8 cellular contexts compared by ENCODE assay signal in genomic region chr3:183447206-183448001, GRCh38. TPM values are rescaled to one million over a fixed set of nuclear protein-coding genes. Genes with fewer than 3 reads are reported as not detected.
A peak's percentile ranks its signal among the peaks of the same experiment; 100 is the strongest.
DNase-seq lines count a peak whose midpoint lies in the region; ATAC-seq, FAIRE-seq and TF ChIP-seq lines count a peak whose summit lies in the region.

No MANE protein-coding gene starts in this region.

- peaks cover 4% of the 10 kb centered on the region for H3K79me2 ChIP-seq in astrocyte (ENCODE audit: insufficient read depth, low read length)
- H3K79me2 ChIP-seq in hepatocyte: peaks cover 34% of the 10 kb centered on the region

- H3K27me3 Mint-ChIP-seq in T-helper 2 cell treated with Interferon-gamma antibody and Interleukin-4, amounts not matched to agents 5 μg/mL and 100 μg/mL, for 36 hours (ENCODE audit: low read depth): peaks cover 8% of the 10 kb centered on the region
- no peaks in the 10 kb centered on the region for H3K27me3 Mint-ChIP-seq in astrocyte (ENCODE audit: low read depth, unreplicated experiment)

- intact Hi-C loops in vagina (cut with DNase I): no loop called here

- peak overlapping the region; percentile 94 for H3K4me3 Mint-ChIP-seq in T-helper 2 cell treated with Interferon-gamma antibody and Interleukin-4, amounts not matched to agents 5 μg/mL and 100 μg/mL, for 36 hours
- peak overlapping the region; percentile 99 for H3K4me3 Mint-ChIP-seq in astrocyte (ENCODE audit: unreplicated experiment)

- peak overlapping the region; percentile 83 for H3K27ac Mint-ChIP-seq in T-helper 2 cell treated with Interferon-gamma antibody and Interleukin-4, amounts not matched to agents 5 μg/mL and 100 μg/mL, for 36 hours
- peak overlapping the region; percentile 77 for H3K27ac Mint-ChIP-seq in astrocyte (ENCODE audit: unreplicated experiment)

- peaks cover 11% of the 10 kb centered on the region for H3K4me1 ChIP-seq in astrocyte (ENCODE audit: insufficient read depth, low read length)
- H3K4me1 ChIP-seq in hepatocyte (ENCODE audit: insufficient read depth): peaks cover 21% of the 10 kb centered on the region
- H3K4me1 ChIP-seq in vagina: no peaks in the 10 kb centered on the region

- peak overlapping the region; percentile 91 for H3K4me2 ChIP-seq in astrocyte (ENCODE audit: low read length)
- peak overlapping the region; percentile 85 for H3K4me2 ChIP-seq in hepatocyte

- peaks cover 24% of the 10 kb centered on the region for H3K9me3 Mint-ChIP-seq in T-helper 2 cell treated with Interferon-gamma antibody and Interleukin-4, amounts not matched to agents 5 μg/mL and 100 μg/mL, for 36 hours
- peaks cover 14% of the 10 kb centered on the region for H3K9me3 Mint-ChIP-seq in astrocyte (ENCODE audit: unreplicated experiment)

- H3K9ac ChIP-seq in astrocyte (ENCODE audit: low read length): peak overlapping the region; percentile 84

- peak; percentile 87 for ATAC-seq in HG02798 (IDR thresholded peaks at IDR 0.05; ENCODE audit: poor library complexity, unreplicated experiment)

- no peaks in the 10 kb centered on the region for H3K36me3 ChIP-seq in GM06990 (ENCODE audit: control insufficient read depth, insufficient read depth, low read length)
- H3K36me3 ChIP-seq in astrocyte (ENCODE audit: insufficient read depth, low read length): no peaks in the 10 kb centered on the region
- no peaks in the 10 kb centered on the region for H3K36me3 ChIP-seq in hepatocyte (replicated peaks; ENCODE audit: insufficient read depth, low read depth)
- no peaks in the 10 kb centered on the region for H3K36me3 ChIP-seq in vagina

- H3K9me2 ChIP-seq in hepatocyte (replicated peaks; ENCODE audit: insufficient read depth): no peaks in the 10 kb centered on the region

- DNase-seq in GM06990 (ENCODE audit: extremely low read depth, insufficient read length) (peak; percentile 81), NCI-H187 treated with DMSO at 0.1 percent for 48 hours (lab: John Stamatoyannopoulos, UW) (peak; percentile 84), astrocyte (ENCODE audit: low read depth) (peak; percentile 68), hepatocyte (ENCODE audit: low spot score) (peak; percentile 94), putamen (ENCODE audit: low spot score) (peak; percentile 87), vagina (ENCODE audit: extremely low spot score in 2 of 2) (no peak)
- DNase-seq in T-helper 2 cell treated with Interferon-gamma antibody and Interleukin-4, amounts not matched to agents 5 μg/mL and 100 μg/mL, for 36 hours (ENCODE audit: low spot score): peak; percentile 82

- TF ChIP-seq POLR2A in vagina (IDR thresholded peaks at IDR 0.05): no peak

- TF ChIP-seq CTCF in GM06990 (IDR thresholded peaks at IDR 0.05; ENCODE audit: insufficient read depth, low read length, poor library complexity, severe bottlenecking): no peak
- no peak for TF ChIP-seq CTCF in astrocyte (IDR thresholded peaks at IDR 0.05; ENCODE audit: insufficient read depth, low read depth, low read length)
- no peak for TF ChIP-seq CTCF in hepatocyte (IDR thresholded peaks at IDR 0.05; ENCODE audit: poor library complexity)
- TF ChIP-seq CTCF in vagina (IDR thresholded peaks at IDR 0.05): no peak

- H3K27ac ChIP-seq in astrocyte (ENCODE audit: low read depth, low read length) (peak overlapping the region; percentile 64), hepatocyte (peak overlapping the region; percentile 84), vagina (peak overlapping the region; percentile 56)

- H2AFZ ChIP-seq in astrocyte (ENCODE audit: low read depth, low read length): peak overlapping the region; percentile 99
- peak overlapping the region; percentile 74 for H2AFZ ChIP-seq in hepatocyte

- H3K27me3 ChIP-seq in GM06990 (replicated peaks; ENCODE audit: control insufficient read depth, insufficient read depth, low read length) (no peaks in the 10 kb centered on the region), astrocyte (ENCODE audit: insufficient read depth, low read length) (no peaks in the 10 kb centered on the region), hepatocyte (no peaks in the 10 kb centered on the region), vagina (no peaks in the 10 kb centered on the region)

- FAIRE-seq in astrocyte (lab: Jason Lieb, UNC): no peak

- no peaks in the 10 kb centered on the region for H4K20me1 ChIP-seq in astrocyte (ENCODE audit: insufficient read depth, low read length)
- no peaks in the 10 kb centered on the region for H4K20me1 ChIP-seq in hepatocyte (ENCODE audit: insufficient read depth, poor library complexity, severe bottlenecking)

- H3K9me3 ChIP-seq in astrocyte (ENCODE audit: insufficient read depth, low read depth, low read length) (peaks cover 8% of the 10 kb centered on the region), hepatocyte (ENCODE audit: low read depth) (no peaks in the 10 kb centered on the region), vagina (peaks cover 3% of the 10 kb centered on the region)

- peaks cover 16% of the 10 kb centered on the region for H3K4me1 Mint-ChIP-seq in T-helper 2 cell treated with Interferon-gamma antibody and Interleukin-4, amounts not matched to agents 5 μg/mL and 100 μg/mL, for 36 hours (ENCODE audit: low read depth)
- peaks cover 11% of the 10 kb centered on the region for H3K4me1 Mint-ChIP-seq in astrocyte (ENCODE audit: low read depth, unreplicated experiment)

- under 1% methylated on average over 52 of the region's 54 CpGs for WGBS in hepatocyte (ENCODE audit: low lambda C conversion rate, missing lambda C conversion rate)

- peak overlapping the region; percentile 84 for H3K4me3 ChIP-seq in GM06990 (replicated peaks; ENCODE audit: low read depth, low read length)
- H3K4me3 ChIP-seq in astrocyte (ENCODE audit: insufficient read depth, low read depth, low read length): peak overlapping the region; percentile 81
- peak overlapping the region; percentile 75 for H3K4me3 ChIP-seq in hepatocyte
- H3K4me3 ChIP-seq in vagina: peak overlapping the region; percentile 57 to 69

- peaks cover 12% of the 10 kb centered on the region for H3K36me3 Mint-ChIP-seq in T-helper 2 cell treated with Interferon-gamma antibody and Interleukin-4, amounts not matched to agents 5 μg/mL and 100 μg/mL, for 36 hours (ENCODE audit: low read depth)
- H3K36me3 Mint-ChIP-seq in astrocyte (ENCODE audit: low read depth, unreplicated experiment): peaks cover 2% of the 10 kb centered on the region

RNA-seq across cellular contexts. Expression of gene MCF2L2, which starts 19.0 kb away (rescaled TPM):
- total RNA-seq in astrocyte (0.89 and 1.2 TPM in 2 replicates), hepatocyte (0.40 and 0.63 TPM in 2 replicates), vagina (2.0 TPM)
- 0.10 and 0.17 TPM in 2 replicates for polyA plus RNA-seq in hepatocyte

Comparison
In these comparisons a context has a peak if more than half of its experiments do, and no peak if none do; other contexts are left out.
1. DNase-seq: peak in GM06990 (single experiment), NCI-H187 treated with DMSO at 0.1 percent for 48 hours (single experiment), T-helper 2 cell treated with Interferon-gamma antibody and Interleukin-4, amounts not matched to agents 5 μg/mL and 100 μg/mL, for 36 hours (single experiment), astrocyte (single experiment), hepatocyte (single experiment) and putamen (single experiment); none in vagina (0 of 2).
2. Peak in every context shown above with its lines, with median percentiles within 50 percentile points of each other: H3K4me3 ChIP-seq and H3K27ac ChIP-seq.